13 cellular contexts compared by ENCODE assay signal in genomic region chr4:85734446-85734845, GRCh38.
DNase-seq lines count a peak whose midpoint lies in the region; ATAC-seq, FAIRE-seq and TF ChIP-seq lines count a peak whose summit lies in the region.
"Had no signal": no experiment of that assay in that cellular context is flagged by ENCODE, and none has a peak within 500 bp of the region (broad histone marks: within the 10 kb centered on the region; RNA-seq: fewer than 3 reads in every experiment).

No MANE protein-coding gene starts in this region.

- no peak for ATAC-seq in K562
- ATAC-seq in HG03095 (IDR thresholded peaks at IDR 0.05; ENCODE audit: unreplicated experiment) = no peak

- 10% methylated on average over 1 of the region's 1 CpG for WGBS in mammary epithelial cell (ENCODE audit: low coverage, missing lambda C conversion rate)
- 29% methylated on average over 1 of the region's 1 CpG for WGBS in K562 (ENCODE audit: insufficient coverage, low coverage, missing lambda C conversion rate)
- WGBS in testis, 2 donors = 47 to 50% methylated on average over 1 of the region's 1 CpG

- H3K36me3 Mint-ChIP-seq in MCF 10A (ENCODE audit: insufficient read depth, unreplicated experiment) = no peaks in the 10 kb centered on the region

- H3K4me2 ChIP-seq in mammary epithelial cell (ENCODE audit: insufficient read depth, low read depth, low read length) (no peak overlapping the region), K562 (ENCODE audit: insufficient read depth, low read length) (no peak overlapping the region)

- dilution Hi-C loops in mammary epithelial cell (cut with HindIII; ENCODE audit: low sequenced_read_pairs) = no loop called here

- no peaks in the 10 kb centered on the region for H3K9me1 ChIP-seq in K562 (ENCODE audit: control insufficient read depth, insufficient read depth, low read length)

- H3K9ac ChIP-seq in mammary epithelial cell (ENCODE audit: insufficient read depth, low read length) (no peak overlapping the region), K562 (ENCODE audit: insufficient read depth in 1 of 2, low read depth in 2 of 2, low read length in 2 of 2) (no peak overlapping the region)

- TF ChIP-seq RAD21 in K562 (CRISPR knock-in tag; conservative IDR thresholded peaks at IDR 0.05 in 1 of 2, IDR thresholded peaks at IDR 0.05 in 1 of 2) = no peak

- H4K20me1 ChIP-seq in mammary epithelial cell (ENCODE audit: insufficient read depth, low read length) = no peaks in the 10 kb centered on the region
- no peaks in the 10 kb centered on the region for H4K20me1 ChIP-seq in K562 (replicated peaks; ENCODE audit: control insufficient read depth, insufficient read depth, low read length)

- TF ChIP-seq CTCF in mammary epithelial cell (conservative IDR thresholded peaks at IDR 0.05 in 1 of 2, IDR thresholded peaks at IDR 0.05 in 1 of 2; ENCODE audit: extremely low read depth in 1 of 2, insufficient read depth in 1 of 2, low read depth in 1 of 2, low read length in 2 of 2) (no peak), MCF 10A (IDR thresholded peaks at IDR 0.05; ENCODE audit: unreplicated experiment) (no peak), K562 (IDR thresholded peaks at IDR 0.05 in 2 of 3, conservative IDR thresholded peaks at IDR 0.05 in 1 of 3; ENCODE audit: insufficient read depth in 2 of 3, low read depth in 1 of 3, low read length in 3 of 3) (no peak), testis (IDR thresholded peaks at IDR 0.05) (no peak)

- peak; percentile 19 for DNase-seq in mammary epithelial cell
- DNase-seq in MCF 10A (ENCODE audit: unreplicated experiment) = no peak
- DNase-seq in K562 (ENCODE audit: extremely low read depth in 1 of 4, low spot score in 3 of 4) = no peak
- DNase-seq in kidney tubule cell (ENCODE audit: low spot score) = peak; percentile 20
- peak; percentile 23 for DNase-seq in testis
- DNase-seq in posterior cingulate gyrus = no peak
- DNase-seq in stimulated activated naive CD4-positive, alpha-beta T cell (lab: John Stamatoyannopoulos, UW) = no peak
- DNase-seq: activated CD4-positive, alpha-beta T cell treated with anti-CD3 and anti-CD28 coated beads, Interleukin-2, amount 10 ng/mL, durations not matched to agents 7 days and 5 days; NCI-H524 treated with DMSO at 0.1 percent for 48 hours had no signal

- H3K36me3 ChIP-seq in mammary epithelial cell (ENCODE audit: insufficient read depth, low read length) (no peaks in the 10 kb centered on the region), K562 (ENCODE audit: control insufficient read depth, insufficient read depth, low read length) (no peaks in the 10 kb centered on the region), testis (ENCODE audit: low read depth, missing control alignments) (no peaks in the 10 kb centered on the region)
- H3K36me3 ChIP-seq: SJSA1, thoracic aorta had no signal

- H3K27ac ChIP-seq in mammary epithelial cell (ENCODE audit: insufficient read depth, low read depth, low read length) (no peak overlapping the region), K562 (ENCODE audit: extremely low read depth, low read depth, low read length) (no peak overlapping the region), testis (peak overlapping the region in 1 of 2 donors; percentile 21)
- H3K27ac ChIP-seq: SJSA1, thoracic aorta had no signal

- intact Hi-C loops in mammary epithelial cell (cut with micrococcal nuclease) (no loop called here), MCF 10A (cut with micrococcal nuclease) (no loop called here), K562 (cut with micrococcal nuclease) (no loop called here), testis (cut with DNase I; ENCODE audit: low total_unique reads) (no loop called here), posterior cingulate gyrus (cut with DNase I) (no loop called here)

- no peak overlapping the region for H3K4me3 Mint-ChIP-seq in MCF 10A (ENCODE audit: unreplicated experiment)
- H3K4me3 Mint-ChIP-seq: activated CD4-positive, alpha-beta T cell treated with anti-CD3 and anti-CD28 coated beads, Interleukin-2, amount 10 ng/mL, durations not matched to agents 7 days and 5 days had no signal

- no peak overlapping the region for H2AFZ ChIP-seq in mammary epithelial cell (ENCODE audit: low read depth, low read length)
- H2AFZ ChIP-seq in K562 (ENCODE audit: low read depth, low read length) = no peak overlapping the region

- H3K4me3 ChIP-seq in mammary epithelial cell (replicated peaks in 1 of 3; ENCODE audit: insufficient read depth in 1 of 3, low read depth in 2 of 3, low read length in 3 of 3) (no peak overlapping the region), K562 (no peak overlapping the region), testis (no peak overlapping the region)
- H3K4me3 ChIP-seq: SJSA1, thoracic aorta had no signal

- peaks cover 6% of the 10 kb centered on the region for H3K4me1 Mint-ChIP-seq in MCF 10A (ENCODE audit: insufficient read depth, unreplicated experiment)
- H3K4me1 Mint-ChIP-seq: activated CD4-positive, alpha-beta T cell treated with anti-CD3 and anti-CD28 coated beads, Interleukin-2, amount 10 ng/mL, durations not matched to agents 7 days and 5 days had no signal

- H3K27me3 ChIP-seq in mammary epithelial cell (ENCODE audit: insufficient read depth, low read length) = no peaks in the 10 kb centered on the region
- no peaks in the 10 kb centered on the region for H3K27me3 ChIP-seq in K562 (ENCODE audit: control insufficient read depth in 2 of 2, insufficient read depth in 2 of 2, low read length in 2 of 2)
- H3K27me3 ChIP-seq in testis = no peaks in the 10 kb centered on the region
- H3K27me3 ChIP-seq: SJSA1 had no signal

- in situ Hi-C loops in mammary epithelial cell (cut with MboI; ENCODE audit: low sequenced_read_pairs in 2 of 2) = loop anchor here (25.0 kb wide), 2 partner anchors 572 to 597 kb away; no protein-coding TSS in a partner anchor
- in situ Hi-C loops in K562 (cut with MboI) = no loop called here

- H3K27me3 Mint-ChIP-seq in MCF 10A (ENCODE audit: insufficient read depth, unreplicated experiment) = no peaks in the 10 kb centered on the region
- H3K27me3 Mint-ChIP-seq: activated CD4-positive, alpha-beta T cell treated with anti-CD3 and anti-CD28 coated beads, Interleukin-2, amount 10 ng/mL, durations not matched to agents 7 days and 5 days had no signal

- no peaks in the 10 kb centered on the region for H3K79me2 ChIP-seq in mammary epithelial cell (ENCODE audit: insufficient read depth, low read length)
- no peaks in the 10 kb centered on the region for H3K79me2 ChIP-seq in K562 (ENCODE audit: control insufficient read depth, insufficient read depth, low read length)

- no peak for TF ChIP-seq EP300 in K562 (IDR thresholded peaks at IDR 0.05; ENCODE audit: low read length)

- CTCF ChIA-PET in mammary epithelial cell (lab: Charles Lee; ENCODE audit: low non-redundant PET) (no interaction called here), MCF 10A (lab: Yijun Ruan, JAX) (no interaction called here), K562 (lab: Yijun Ruan, JAX; ENCODE audit: low intra/inter-chr PET ratio) (no interaction called here)

- POLR2A ChIA-PET in MCF 10A (lab: Yijun Ruan, JAX) = no interaction called here
- POLR2A ChIA-PET in K562 (lab: Yijun Ruan, JAX) = interaction anchor here (1.1 kb wide), 1 partner anchor 18 kb away, joined by 3 read pairs; no protein-coding TSS in a partner anchor

- no peak overlapping the region for H3K27ac Mint-ChIP-seq in MCF 10A (ENCODE audit: low read depth, unreplicated experiment)
- H3K27ac Mint-ChIP-seq: activated CD4-positive, alpha-beta T cell treated with anti-CD3 and anti-CD28 coated beads, Interleukin-2, amount 10 ng/mL, durations not matched to agents 7 days and 5 days; activated T-helper 2 cell treated with anti-CD3 and anti-CD28 coated beads, Interferon-gamma antibody, Interleukin-2, Interleukin-4, amounts not matched to agents 10 μg/mL and 5 μg/mL and 100 μg/mL, durations not matched to agents 14 hours and 24 hours and 36 hours had no signal

- H3K9me3 ChIP-seq in mammary epithelial cell (replicated peaks; ENCODE audit: insufficient read depth, low read length) (no peaks in the 10 kb centered on the region), K562 (replicated peaks; ENCODE audit: control insufficient read depth, insufficient read depth, low read depth, low read length) (no peaks in the 10 kb centered on the region), testis (no peaks in the 10 kb centered on the region)
- H3K9me3 ChIP-seq: SJSA1, thoracic aorta had no signal

- no peak for FAIRE-seq in K562 (lab: Jason Lieb, UNC)

- peaks cover 5% of the 10 kb centered on the region for H3K4me1 ChIP-seq in mammary epithelial cell (ENCODE audit: insufficient read depth, low read length)
- no peaks in the 10 kb centered on the region for H3K4me1 ChIP-seq in K562 (replicated peaks in 1 of 2; ENCODE audit: control insufficient read depth in 2 of 2, insufficient read depth in 2 of 2, low read length in 2 of 2)
- H3K4me1 ChIP-seq in testis = no peaks in the 10 kb centered on the region

- BruUV-seq in mammary epithelial cell (replicated peaks; lab: Mats Ljungman, UMichigan) (no TSS peak), MCF 10A (replicated peaks; lab: Mats Ljungman, UMichigan) (no TSS peak), K562 (replicated peaks; lab: Mats Ljungman, UMichigan) (no TSS peak)

- TF ChIP-seq POLR2A in K562 (conservative IDR thresholded peaks at IDR 0.05) = no peak
- no peak for TF ChIP-seq POLR2A in testis (IDR thresholded peaks at IDR 0.05)

- no peaks in the 10 kb centered on the region for H3K9me3 Mint-ChIP-seq in MCF 10A (ENCODE audit: unreplicated experiment)
- H3K9me3 Mint-ChIP-seq: activated CD4-positive, alpha-beta T cell treated with anti-CD3 and anti-CD28 coated beads, Interleukin-2, amount 10 ng/mL, durations not matched to agents 7 days and 5 days; activated T-helper 2 cell treated with anti-CD3 and anti-CD28 coated beads, Interferon-gamma antibody, Interleukin-2, Interleukin-4, amounts not matched to agents 10 μg/mL and 5 μg/mL and 100 μg/mL, durations not matched to agents 14 hours and 24 hours and 36 hours had no signal

TF ChIP-seq in K562, 482 proteins besides CTCF, POLR2A, EP300 and RAD21 (continues in another document):
- TF ChIP-seq HNRNPLL (IDR thresholded peaks at IDR 0.05; ENCODE audit: low read depth, low read length, poor library complexity, severe bottlenecking) (no peak), SAFB (IDR thresholded peaks at IDR 0.05; ENCODE audit: borderline replicate concordance, low read depth, low read length) (no peak), ZBTB8A (IDR thresholded peaks at IDR 0.05; ENCODE audit: partially characterized antibody) (no peak), ETV6 (IDR thresholded peaks at IDR 0.05; ENCODE audit: borderline replicate concordance in 1 of 2, low read depth in 2 of 2, low read length in 1 of 2) (no peak), ETV6 (CRISPR knock-in tag; IDR thresholded peaks at IDR 0.05; ENCODE audit: borderline replicate concordance) (no peak), FOXJ2 (tag; IDR thresholded peaks at IDR 0.05) (0 out of 2 replicates have a peak, but pooled peaks have one; percentile 49), SETDB1 (IDR thresholded peaks at IDR 0.05; ENCODE audit: low read length) (no peak), ATF7 (IDR thresholded peaks at IDR 0.05) (no peak)

Comparison
In these comparisons a context has a peak if more than half of its experiments do, and no peak if none do; other contexts are left out.
1. DNase-seq: peak in mammary epithelial cell (single experiment), kidney tubule cell (single experiment) and testis (single experiment); none in MCF 10A (single experiment), K562 (0 of 4), posterior cingulate gyrus (0 of 10) and stimulated activated naive CD4-positive, alpha-beta T cell (0 of 6).